Comparison of ENCODE assay signal across 1 cellular context in genomic region chr1:41355761-41356160, GRCh38.
TF ChIP-seq lines count a peak whose summit lies in the region.

No MANE protein-coding gene starts in this region.

TF ChIP-seq in GM12878, 131 proteins besides CTCF, POLR2A, EP300 and RAD21:
- no peak for TF ChIP-seq MXI1 (IDR thresholded peaks at IDR 0.05; ENCODE audit: low read depth, low read length)
- TF ChIP-seq ZBTB4 (CRISPR knock-in tag; IDR thresholded peaks at IDR 0.05) = no peak
- no peak for TF ChIP-seq ASH2L (IDR thresholded peaks at IDR 0.05; ENCODE audit: borderline replicate concordance, low read depth)
- TF ChIP-seq SMARCA5 (IDR thresholded peaks at IDR 0.05) = no peak
- no peak for TF ChIP-seq IKZF1 (conservative IDR thresholded peaks at IDR 0.05)
- TF ChIP-seq STAT1 (conservative IDR thresholded peaks at IDR 0.05) = no peak
- no peak for TF ChIP-seq EZH2 (IDR thresholded peaks at IDR 0.05; ENCODE audit: borderline replicate concordance, control insufficient read depth, low read depth, low read length)
- no peak for TF ChIP-seq RELA (IDR thresholded peaks at IDR 0.05; ENCODE audit: borderline replicate concordance, partially characterized antibody)
- no peak for TF ChIP-seq TCF3 (IDR thresholded peaks at IDR 0.05; ENCODE audit: borderline replicate concordance, insufficient read depth, low read depth, low read length)
- no peak for TF ChIP-seq IRF5 (IDR thresholded peaks at IDR 0.05; ENCODE audit: borderline replicate concordance)
- no peak for TF ChIP-seq TARDBP (IDR thresholded peaks at IDR 0.05; ENCODE audit: borderline replicate concordance)
- no peak for TF ChIP-seq CEBPB (IDR thresholded peaks at IDR 0.05; ENCODE audit: borderline replicate concordance in 1 of 2, low read depth in 2 of 2, low read length in 2 of 2)
- no peak for TF ChIP-seq MAX (IDR thresholded peaks at IDR 0.05; ENCODE audit: low read depth, low read length)
- no peak for TF ChIP-seq YY1 (IDR thresholded peaks at IDR 0.05; ENCODE audit: low read depth, low read length)
- TF ChIP-seq ZNF274 (IDR thresholded peaks at IDR 0.05; ENCODE audit: insufficient read depth, insufficient read length) = no peak
TF ChIP-seq in GM12878: peak in this region for 0.
